ENCODE assay signal across 13 cellular contexts in the genomic region with DNA sequence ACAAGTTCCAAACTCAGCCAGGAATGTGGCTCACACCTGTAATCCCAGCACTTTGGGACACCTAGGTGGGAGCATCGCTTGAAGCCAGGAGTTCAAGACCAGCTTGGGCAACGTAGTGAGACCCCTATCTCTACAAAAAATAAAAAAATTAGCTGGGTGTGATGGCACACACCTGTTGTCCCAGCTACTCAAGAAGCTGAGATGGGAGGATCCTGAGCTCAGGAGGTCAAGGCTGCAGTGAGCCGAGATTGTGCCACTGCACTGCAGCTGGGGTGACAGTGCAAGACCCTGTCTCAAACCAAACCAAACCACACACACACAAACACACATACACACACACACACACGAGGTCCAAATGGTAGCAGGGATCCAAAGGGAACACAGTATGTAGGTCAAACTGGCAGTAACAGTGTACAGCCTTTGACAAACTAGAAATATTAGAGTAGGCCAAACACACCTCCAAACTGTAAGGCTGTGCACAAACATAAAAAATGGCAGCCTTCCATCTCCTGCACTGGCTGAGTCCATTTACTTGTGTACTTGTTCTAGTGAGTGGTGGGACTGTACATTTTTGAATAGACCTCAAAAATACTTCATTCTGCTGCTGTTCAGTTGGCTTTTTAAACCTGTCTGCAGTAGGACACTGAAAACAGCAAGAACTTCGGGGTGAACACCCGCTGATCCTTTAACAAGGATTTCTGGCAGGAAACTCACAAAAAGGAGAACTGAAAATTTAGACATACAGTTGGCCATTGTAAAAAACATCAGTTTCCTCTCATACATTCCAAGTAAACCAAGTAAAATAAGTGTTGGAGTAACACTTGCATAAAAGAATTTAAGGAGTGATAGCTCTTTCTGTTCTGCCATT. TPM values are rescaled to one million over a fixed set of nuclear protein-coding genes. Genes with fewer than 3 reads are reported as not detected.
DNase-seq lines count a peak whose midpoint lies in the region; ATAC-seq, FAIRE-seq and TF ChIP-seq lines count a peak whose summit lies in the region.
"Had no signal": no experiment of that assay in that cellular context is flagged by ENCODE, and none has a peak within 500 bp of the region (broad histone marks: within the 10 kb centered on the region; RNA-seq: fewer than 3 reads in every experiment).

No MANE protein-coding gene starts in this region.

- ATAC-seq in activated CD4-positive, alpha-beta T cell treated with anti-CD3 and anti-CD28 coated beads for 36 hours = no peak
- ATAC-seq in pancreas = no peak

- peak overlapping the region; percentile 5 for H3K27ac Mint-ChIP-seq in activated CD4-positive, alpha-beta T cell treated with anti-CD3 and anti-CD28 coated beads for 36 hours
- no peak overlapping the region for H3K27ac Mint-ChIP-seq in activated CD4-positive, alpha-beta T cell treated with anti-CD3 and anti-CD28 coated beads, Interleukin-2, amount 10 ng/mL, durations not matched to agents 24 days and 14 days
- peak overlapping the region; percentile 87 for H3K27ac Mint-ChIP-seq in chondrocyte (ENCODE audit: unreplicated experiment)

- H3K36me3 Mint-ChIP-seq in activated CD4-positive, alpha-beta T cell treated with anti-CD3 and anti-CD28 coated beads for 36 hours (ENCODE audit: low read depth) = peaks cover 28% of the 10 kb centered on the region
- H3K36me3 Mint-ChIP-seq in activated CD4-positive, alpha-beta T cell treated with anti-CD3 and anti-CD28 coated beads, Interleukin-2, amount 10 ng/mL, durations not matched to agents 24 days and 14 days (ENCODE audit: low read depth) = peaks cover 45% of the 10 kb centered on the region
- peaks cover 15% of the 10 kb centered on the region for H3K36me3 Mint-ChIP-seq in chondrocyte (ENCODE audit: low read depth)

- H3K36me3 ChIP-seq in prostate gland (no peaks in the 10 kb centered on the region), pancreas (peaks cover 0 to 25% (median 6%) of the 10 kb centered on the region in 3 donors)

- no peak for TF ChIP-seq CTCF in chondrocyte (IDR thresholded peaks at IDR 0.05)
- TF ChIP-seq CTCF in prostate gland (IDR thresholded peaks at IDR 0.05) = no peak
- TF ChIP-seq CTCF in pancreas (IDR thresholded peaks at IDR 0.05) = no peak

- H3K4me1 Mint-ChIP-seq in activated CD4-positive, alpha-beta T cell treated with anti-CD3 and anti-CD28 coated beads for 36 hours = no peaks in the 10 kb centered on the region
- peaks cover 3% of the 10 kb centered on the region for H3K4me1 Mint-ChIP-seq in activated CD4-positive, alpha-beta T cell treated with anti-CD3 and anti-CD28 coated beads, Interleukin-2, amount 10 ng/mL, durations not matched to agents 24 days and 14 days
- peaks cover 41% of the 10 kb centered on the region for H3K4me1 Mint-ChIP-seq in chondrocyte (ENCODE audit: low read depth)

- H3K27me3 ChIP-seq in prostate gland (replicated peaks; ENCODE audit: insufficient read depth) (no peaks in the 10 kb centered on the region), pancreas (no peaks in the 10 kb centered on the region)
- H3K27me3 ChIP-seq: spleen, upper lobe of left lung had no signal

- no peak overlapping the region for H3K4me3 ChIP-seq in prostate gland
- H3K4me3 ChIP-seq in pancreas = no peak overlapping the region
- H3K4me3 ChIP-seq: spleen, upper lobe of left lung had no signal

- no peak for DNase-seq in activated CD4-positive, alpha-beta T cell treated with anti-CD3 and anti-CD28 coated beads for 36 hours
- DNase-seq in activated CD4-positive, alpha-beta T cell treated with anti-CD3 and anti-CD28 coated beads, Interleukin-2, amount 10 ng/mL, durations not matched to agents 24 days and 14 days = no peak
- DNase-seq in NAMALWA (ENCODE audit: low spot score) (peak; percentile 15), chondrocyte (ENCODE audit: low spot score) (no peak), prostate gland (ENCODE audit: low spot score) (peak; percentile 9), SW 1271 (lab: John Stamatoyannopoulos, UW) (no peak), hypothalamus (lab: John Stamatoyannopoulos, UW) (no peak), pancreas (no peak)
- DNase-seq: DMS79, NCI-H1417 treated with DMSO at 0.1 percent for 48 hours, spleen, upper lobe of left lung had no signal

- TF ChIP-seq POLR2A in prostate gland (IDR thresholded peaks at IDR 0.05) = no peak

- H3K27ac ChIP-seq in prostate gland (no peak overlapping the region), pancreas (no peak overlapping the region)

- intact Hi-C loops in activated CD4-positive, alpha-beta T cell treated with anti-CD3 and anti-CD28 coated beads for 36 hours (cut with DNase I, micrococcal nuclease) = no loop called here
- intact Hi-C loops in activated CD4-positive, alpha-beta T cell treated with anti-CD3 and anti-CD28 coated beads, Interleukin-2, amount 10 ng/mL, durations not matched to agents 24 days and 14 days (cut with micrococcal nuclease) = no loop called here
- intact Hi-C loops in prostate gland (cut with DNase I) (no loop called here), pancreas (cut with DNase I) (no loop called here)

- POLR2A ChIA-PET in activated CD4-positive, alpha-beta T cell treated with anti-CD3 and anti-CD28 coated beads for 36 hours (lab: Charles Lee) = no interaction called here

- H3K9me3 ChIP-seq in prostate gland (no peaks in the 10 kb centered on the region), pancreas (no peaks in the 10 kb centered on the region)
- H3K9me3 ChIP-seq: spleen, upper lobe of left lung had no signal

- 77% methylated on average over 6 of the region's 6 CpGs for WGBS in prostate gland
- WGBS in pancreas, 2 donors = 82 to 84% methylated on average over 6 of the region's 6 CpGs

- H3K4me1 ChIP-seq in prostate gland (replicated peaks) = no peaks in the 10 kb centered on the region
- no peaks in the 10 kb centered on the region for H3K4me1 ChIP-seq in pancreas
- H3K4me1 ChIP-seq: upper lobe of left lung had no signal

- no peak for FAIRE-seq in pancreas (lab: Jason Lieb, UNC)
- FAIRE-seq: endometrium had no signal

- H3K4me3 Mint-ChIP-seq in activated CD4-positive, alpha-beta T cell treated with anti-CD3 and anti-CD28 coated beads for 36 hours = no peak overlapping the region
- H3K4me3 Mint-ChIP-seq in activated CD4-positive, alpha-beta T cell treated with anti-CD3 and anti-CD28 coated beads, Interleukin-2, amount 10 ng/mL, durations not matched to agents 24 days and 14 days = no peak overlapping the region
- H3K4me3 Mint-ChIP-seq in chondrocyte (ENCODE audit: unreplicated experiment) = no peak overlapping the region

- no peaks in the 10 kb centered on the region for H3K9me3 Mint-ChIP-seq in activated CD4-positive, alpha-beta T cell treated with anti-CD3 and anti-CD28 coated beads for 36 hours (ENCODE audit: low read depth)
- no peaks in the 10 kb centered on the region for H3K9me3 Mint-ChIP-seq in activated CD4-positive, alpha-beta T cell treated with anti-CD3 and anti-CD28 coated beads, Interleukin-2, amount 10 ng/mL, durations not matched to agents 24 days and 14 days
- no peaks in the 10 kb centered on the region for H3K9me3 Mint-ChIP-seq in chondrocyte (ENCODE audit: low read depth)

- CTCF ChIA-PET in activated CD4-positive, alpha-beta T cell treated with anti-CD3 and anti-CD28 coated beads for 36 hours (lab: Charles Lee) = interaction anchor here (0.6 to 1.2 kb wide), 2 partner anchors 20 to 47 kb away, joined by 3 to 5 read pairs; a partner anchor contains a TSS

- H3K27me3 Mint-ChIP-seq in activated CD4-positive, alpha-beta T cell treated with anti-CD3 and anti-CD28 coated beads for 36 hours = no peaks in the 10 kb centered on the region
- H3K27me3 Mint-ChIP-seq in activated CD4-positive, alpha-beta T cell treated with anti-CD3 and anti-CD28 coated beads, Interleukin-2, amount 10 ng/mL, durations not matched to agents 24 days and 14 days = no peaks in the 10 kb centered on the region
- no peaks in the 10 kb centered on the region for H3K27me3 Mint-ChIP-seq in chondrocyte (ENCODE audit: low read depth)

RNA-seq across cellular contexts. Expression of a gene that starts 33.6 kb away (rescaled TPM):
- 10 to 100 TPM; 49.2 to 59.8 TPM for total RNA-seq in activated CD4-positive, alpha-beta T cell treated with anti-CD3 and anti-CD28 coated beads for 36 hours
- 46.4 and 49.2 TPM in 2 replicates for total RNA-seq in activated CD4-positive, alpha-beta T cell treated with anti-CD3 and anti-CD28 coated beads, Interleukin-2, amount 10 ng/mL, durations not matched to agents 24 days and 14 days
- total RNA-seq in chondrocyte = 25.4 to 33.0 TPM (median 30.9 TPM) in 3 replicates
- total RNA-seq in prostate gland = 10 to 100 TPM; 39.4 to 55.2 TPM
- total RNA-seq in pancreas = 10 to 100 TPM; 11.8 to 19.8 (median 13.5) TPM
- 10 to 100 TPM; 11.0 to 25.0 TPM for polyA plus RNA-seq in pancreas

RNA-seq across cellular contexts. Expression of a gene that starts 44.4 kb away (rescaled TPM):
- total RNA-seq in activated CD4-positive, alpha-beta T cell treated with anti-CD3 and anti-CD28 coated beads for 36 hours = 1 to 10 TPM; 8.0 to 9.5 TPM
- total RNA-seq in activated CD4-positive, alpha-beta T cell treated with anti-CD3 and anti-CD28 coated beads, Interleukin-2, amount 10 ng/mL, durations not matched to agents 24 days and 14 days = 5.1 and 5.5 TPM in 2 replicates
- 8.7 to 11.1 TPM (median 10.7 TPM) in 3 replicates for total RNA-seq in chondrocyte
- 10 to 100 TPM in 1 of 2 donors, 1 to 10 TPM in 1; 8.9 to 14.5 TPM for total RNA-seq in prostate gland
- total RNA-seq in pancreas = 1 to 10 TPM; 1.9 to 5.8 (median 4.5) TPM
- 1 to 10 TPM; 1.9 to 2.7 TPM for polyA plus RNA-seq in pancreas

RNA-seq across cellular contexts. Expression of a gene that starts 47.1 kb away (rescaled TPM):
- total RNA-seq in activated CD4-positive, alpha-beta T cell treated with anti-CD3 and anti-CD28 coated beads for 36 hours = 10 to 100 TPM; 23.4 to 27.3 TPM
- 39.4 and 45.1 TPM in 2 replicates for total RNA-seq in activated CD4-positive, alpha-beta T cell treated with anti-CD3 and anti-CD28 coated beads, Interleukin-2, amount 10 ng/mL, durations not matched to agents 24 days and 14 days
- 68.2 to 80.4 TPM (median 69.9 TPM) in 3 replicates for total RNA-seq in chondrocyte
- total RNA-seq in prostate gland = 10 to 100 TPM; 41.6 to 91.4 TPM
- 10 to 100 TPM; 12.6 to 27.2 (median 17.7) TPM for total RNA-seq in pancreas
- 10 to 100 TPM in 1 of 2 donors, 1 to 10 TPM in 1; 4.9 to 28.8 TPM for polyA plus RNA-seq in pancreas

RNA-seq across cellular contexts. Expression of a gene that starts 59.9 kb away (rescaled TPM):
- total RNA-seq in activated CD4-positive, alpha-beta T cell treated with anti-CD3 and anti-CD28 coated beads for 36 hours = 10 to 100 TPM; 25.8 to 26.4 TPM
- total RNA-seq in activated CD4-positive, alpha-beta T cell treated with anti-CD3 and anti-CD28 coated beads, Interleukin-2, amount 10 ng/mL, durations not matched to agents 24 days and 14 days = 31.4 and 36.0 TPM in 2 replicates
- total RNA-seq in chondrocyte = 26.5 to 31.8 TPM (median 31.3 TPM) in 3 replicates
- total RNA-seq in prostate gland = 10 to 100 TPM; 32.7 to 39.6 TPM
- total RNA-seq in pancreas = 10 to 100 TPM in 5 of 6 donors, 1 to 10 TPM in 1; 9.4 to 17.1 (median 12.7) TPM
- 1 to 10 TPM; 4.7 to 7.0 TPM for polyA plus RNA-seq in pancreas

Comparison
In these comparisons a context has a peak if more than half of its experiments do, and no peak if none do; other contexts are left out.
1. DNase-seq: peak in NAMALWA (single experiment) and prostate gland (single experiment); none in activated CD4-positive, alpha-beta T cell treated with anti-CD3 and anti-CD28 coated beads for 36 hours (single experiment), activated CD4-positive, alpha-beta T cell treated with anti-CD3 and anti-CD28 coated beads, Interleukin-2, amount 10 ng/mL, durations not matched to agents 24 days and 14 days (single experiment), chondrocyte (single experiment), SW 1271 (0 of 2), hypothalamus (0 of 51) and pancreas (0 of 6).